Comparison of ENCODE assay signal across 17 cellular contexts in the genomic region with DNA sequence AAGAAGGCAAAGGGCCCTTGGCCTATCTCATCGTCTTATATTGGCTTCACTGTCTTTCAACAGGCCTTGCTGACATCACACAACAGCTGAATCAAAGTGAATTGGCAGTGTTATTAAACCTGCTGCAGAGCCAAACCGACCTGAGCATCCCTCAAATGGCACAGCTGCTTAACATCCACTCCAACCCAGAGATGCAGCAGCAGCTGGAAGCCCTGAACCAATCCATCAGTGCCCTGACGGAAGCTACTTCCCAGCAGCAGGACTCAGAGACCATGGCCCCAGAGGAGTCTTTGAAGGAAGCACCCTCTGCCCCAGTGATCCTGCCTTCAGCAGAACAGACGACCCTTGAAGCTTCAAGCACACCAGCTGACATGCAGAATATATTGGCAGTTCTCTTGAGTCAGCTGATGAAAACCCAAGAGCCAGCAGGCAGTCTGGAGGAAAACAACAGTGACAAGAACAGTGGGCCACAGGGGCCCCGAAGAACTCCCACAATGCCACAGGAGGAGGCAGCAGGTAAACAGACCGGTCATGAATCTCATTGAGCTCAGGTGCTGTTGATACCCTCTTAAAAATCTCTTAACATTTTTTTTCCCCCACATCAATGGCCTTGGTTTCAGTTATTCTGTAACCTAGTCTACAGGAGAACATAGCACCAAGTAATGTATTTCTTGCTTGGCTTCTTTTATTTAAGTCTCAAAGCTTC.
"Had no signal": no experiment of that assay in that cellular context is flagged by ENCODE, and none has a peak within 500 bp of the region (broad histone marks: within the 10 kb centered on the region; RNA-seq: fewer than 3 reads in every experiment).

No MANE protein-coding gene starts in this region.

- H3K27ac ChIP-seq: cardiac muscle cell, colonic mucosa, foreskin keratinocyte, neural progenitor cell, psoas muscle, skin epidermis, suprapubic skin had no signal

- H3K9me3 ChIP-seq: colonic mucosa, psoas muscle, suprapubic skin had no signal

- ATAC-seq: foreskin keratinocyte, psoas muscle, right cardiac atrium had no signal

- H3K27me3 Mint-ChIP-seq: activated CD4-positive, alpha-beta T cell treated with anti-CD3 and anti-CD28 coated beads, Interleukin-2, amount 10 ng/mL, durations not matched to agents 7 days and 5 days; activated naive CD8-positive, alpha-beta T cell; naive B cell; stimulated activated naive CD8-positive, alpha-beta T cell treated with anti-CD3 and anti-CD28 coated beads, Interleukin-15, Interleukin-2, amounts not matched to agents 100 ng/mL and 50 ng/mL, for 24 hours had no signal

- H3K4me1 ChIP-seq: colonic mucosa, foreskin keratinocyte, neural progenitor cell, psoas muscle had no signal

- H3K27ac Mint-ChIP-seq: activated CD4-positive, alpha-beta T cell treated with anti-CD3 and anti-CD28 coated beads, Interleukin-2, amount 10 ng/mL, durations not matched to agents 7 days and 5 days; activated naive CD8-positive, alpha-beta T cell; neural progenitor cell; stimulated activated naive CD8-positive, alpha-beta T cell treated with anti-CD3 and anti-CD28 coated beads, Interleukin-15, Interleukin-2, amounts not matched to agents 100 ng/mL and 50 ng/mL, for 24 hours had no signal

- H3K27me3 ChIP-seq: cardiac muscle cell, colonic mucosa, foreskin keratinocyte, neural progenitor cell, suprapubic skin had no signal

- H3K4me3 ChIP-seq: cardiac muscle cell, colonic mucosa, neural progenitor cell, psoas muscle, skin epidermis, suprapubic skin had no signal

- H3K9me3 Mint-ChIP-seq: activated CD4-positive, alpha-beta T cell treated with anti-CD3 and anti-CD28 coated beads, Interleukin-2, amount 10 ng/mL, durations not matched to agents 7 days and 5 days; naive B cell; neural progenitor cell; stimulated activated naive CD8-positive, alpha-beta T cell treated with anti-CD3 and anti-CD28 coated beads, Interleukin-15, Interleukin-2, amounts not matched to agents 100 ng/mL and 50 ng/mL, for 24 hours had no signal

- DNase-seq: activated CD4-positive, alpha-beta T cell treated with anti-CD3 and anti-CD28 coated beads, Interleukin-2, amount 10 ng/mL, durations not matched to agents 7 days and 5 days; activated CD8-positive, alpha-beta memory T cell treated with anti-CD3 and anti-CD28 coated beads for 24 hours; activated CD8-positive, alpha-beta memory T cell treated with anti-CD3 and anti-CD28 coated beads, Interleukin-2, amount 50 U/mL, for 48 hours; colonic mucosa; foreskin keratinocyte; glutamatergic neuron; mammary epithelial cell; naive B cell; psoas muscle; right cardiac atrium; trophoblast cell had no signal

- H3K4me3 Mint-ChIP-seq: activated CD4-positive, alpha-beta T cell treated with anti-CD3 and anti-CD28 coated beads, Interleukin-2, amount 10 ng/mL, durations not matched to agents 7 days and 5 days; activated naive CD8-positive, alpha-beta T cell; naive B cell; neural progenitor cell; stimulated activated naive CD8-positive, alpha-beta T cell treated with anti-CD3 and anti-CD28 coated beads, Interleukin-15, Interleukin-2, amounts not matched to agents 100 ng/mL and 50 ng/mL, for 24 hours had no signal

- H3K4me1 Mint-ChIP-seq: naive B cell, neural progenitor cell had no signal
